Comparison of ENCODE assay signal across 1 cellular context in the genomic region with DNA sequence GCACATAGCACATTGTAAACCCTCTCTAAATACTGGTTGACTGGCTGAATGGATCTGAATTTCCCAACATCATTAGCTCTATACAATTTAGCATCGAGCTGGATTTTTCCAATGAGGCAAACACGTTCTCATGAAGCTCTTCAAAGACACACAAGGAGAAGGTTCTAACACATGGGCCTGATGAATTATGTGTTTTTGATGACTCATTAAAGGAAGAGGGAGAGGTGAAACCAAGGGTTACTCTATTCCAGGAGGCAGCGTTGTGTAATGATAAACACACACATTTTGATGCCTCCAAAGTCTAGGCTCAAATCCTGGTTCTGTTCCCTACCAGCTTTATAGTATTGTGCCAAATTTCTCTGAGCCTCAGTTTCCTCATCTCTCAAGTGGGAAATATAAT.
TF ChIP-seq lines count a peak whose summit lies in the region.

No MANE protein-coding gene starts in this region.

TF ChIP-seq in GM23338, 12 proteins besides CTCF, POLR2A, EP300 and RAD21 (continued from another document):
- TF ChIP-seq, protein P1, sequence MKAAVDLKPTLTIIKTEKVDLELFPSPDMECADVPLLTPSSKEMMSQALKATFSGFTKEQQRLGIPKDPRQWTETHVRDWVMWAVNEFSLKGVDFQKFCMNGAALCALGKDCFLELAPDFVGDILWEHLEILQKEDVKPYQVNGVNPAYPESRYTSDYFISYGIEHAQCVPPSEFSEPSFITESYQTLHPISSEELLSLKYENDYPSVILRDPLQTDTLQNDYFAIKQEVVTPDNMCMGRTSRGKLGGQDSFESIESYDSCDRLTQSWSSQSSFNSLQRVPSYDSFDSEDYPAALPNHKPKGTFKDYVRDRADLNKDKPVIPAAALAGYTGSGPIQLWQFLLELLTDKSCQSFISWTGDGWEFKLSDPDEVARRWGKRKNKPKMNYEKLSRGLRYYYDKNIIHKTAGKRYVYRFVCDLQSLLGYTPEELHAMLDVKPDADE (IDR thresholded peaks at IDR 0.05), result no peak
- TF ChIP-seq JUNB (IDR thresholded peaks at IDR 0.05; ENCODE audit: unreplicated experiment) (no peak), CREB1 (CRISPR knock-in tag; IDR thresholded peaks at IDR 0.05; ENCODE audit: low read depth) (no peak), ZNF331 (CRISPR knock-in tag; IDR thresholded peaks at IDR 0.05; ENCODE audit: low read depth) (no peak), EZH2phosphoT487 (IDR thresholded peaks at IDR 0.05; ENCODE audit: unreplicated experiment) (no peak), STAT1 (IDR thresholded peaks at IDR 0.05; ENCODE audit: unreplicated experiment) (no peak), NANOG (IDR thresholded peaks at IDR 0.05; ENCODE audit: borderline replicate concordance) (no peak), EZH2 (IDR thresholded peaks at IDR 0.05; ENCODE audit: low read depth, unreplicated experiment) (no peak)
- TF ChIP-seq, protein P2, sequence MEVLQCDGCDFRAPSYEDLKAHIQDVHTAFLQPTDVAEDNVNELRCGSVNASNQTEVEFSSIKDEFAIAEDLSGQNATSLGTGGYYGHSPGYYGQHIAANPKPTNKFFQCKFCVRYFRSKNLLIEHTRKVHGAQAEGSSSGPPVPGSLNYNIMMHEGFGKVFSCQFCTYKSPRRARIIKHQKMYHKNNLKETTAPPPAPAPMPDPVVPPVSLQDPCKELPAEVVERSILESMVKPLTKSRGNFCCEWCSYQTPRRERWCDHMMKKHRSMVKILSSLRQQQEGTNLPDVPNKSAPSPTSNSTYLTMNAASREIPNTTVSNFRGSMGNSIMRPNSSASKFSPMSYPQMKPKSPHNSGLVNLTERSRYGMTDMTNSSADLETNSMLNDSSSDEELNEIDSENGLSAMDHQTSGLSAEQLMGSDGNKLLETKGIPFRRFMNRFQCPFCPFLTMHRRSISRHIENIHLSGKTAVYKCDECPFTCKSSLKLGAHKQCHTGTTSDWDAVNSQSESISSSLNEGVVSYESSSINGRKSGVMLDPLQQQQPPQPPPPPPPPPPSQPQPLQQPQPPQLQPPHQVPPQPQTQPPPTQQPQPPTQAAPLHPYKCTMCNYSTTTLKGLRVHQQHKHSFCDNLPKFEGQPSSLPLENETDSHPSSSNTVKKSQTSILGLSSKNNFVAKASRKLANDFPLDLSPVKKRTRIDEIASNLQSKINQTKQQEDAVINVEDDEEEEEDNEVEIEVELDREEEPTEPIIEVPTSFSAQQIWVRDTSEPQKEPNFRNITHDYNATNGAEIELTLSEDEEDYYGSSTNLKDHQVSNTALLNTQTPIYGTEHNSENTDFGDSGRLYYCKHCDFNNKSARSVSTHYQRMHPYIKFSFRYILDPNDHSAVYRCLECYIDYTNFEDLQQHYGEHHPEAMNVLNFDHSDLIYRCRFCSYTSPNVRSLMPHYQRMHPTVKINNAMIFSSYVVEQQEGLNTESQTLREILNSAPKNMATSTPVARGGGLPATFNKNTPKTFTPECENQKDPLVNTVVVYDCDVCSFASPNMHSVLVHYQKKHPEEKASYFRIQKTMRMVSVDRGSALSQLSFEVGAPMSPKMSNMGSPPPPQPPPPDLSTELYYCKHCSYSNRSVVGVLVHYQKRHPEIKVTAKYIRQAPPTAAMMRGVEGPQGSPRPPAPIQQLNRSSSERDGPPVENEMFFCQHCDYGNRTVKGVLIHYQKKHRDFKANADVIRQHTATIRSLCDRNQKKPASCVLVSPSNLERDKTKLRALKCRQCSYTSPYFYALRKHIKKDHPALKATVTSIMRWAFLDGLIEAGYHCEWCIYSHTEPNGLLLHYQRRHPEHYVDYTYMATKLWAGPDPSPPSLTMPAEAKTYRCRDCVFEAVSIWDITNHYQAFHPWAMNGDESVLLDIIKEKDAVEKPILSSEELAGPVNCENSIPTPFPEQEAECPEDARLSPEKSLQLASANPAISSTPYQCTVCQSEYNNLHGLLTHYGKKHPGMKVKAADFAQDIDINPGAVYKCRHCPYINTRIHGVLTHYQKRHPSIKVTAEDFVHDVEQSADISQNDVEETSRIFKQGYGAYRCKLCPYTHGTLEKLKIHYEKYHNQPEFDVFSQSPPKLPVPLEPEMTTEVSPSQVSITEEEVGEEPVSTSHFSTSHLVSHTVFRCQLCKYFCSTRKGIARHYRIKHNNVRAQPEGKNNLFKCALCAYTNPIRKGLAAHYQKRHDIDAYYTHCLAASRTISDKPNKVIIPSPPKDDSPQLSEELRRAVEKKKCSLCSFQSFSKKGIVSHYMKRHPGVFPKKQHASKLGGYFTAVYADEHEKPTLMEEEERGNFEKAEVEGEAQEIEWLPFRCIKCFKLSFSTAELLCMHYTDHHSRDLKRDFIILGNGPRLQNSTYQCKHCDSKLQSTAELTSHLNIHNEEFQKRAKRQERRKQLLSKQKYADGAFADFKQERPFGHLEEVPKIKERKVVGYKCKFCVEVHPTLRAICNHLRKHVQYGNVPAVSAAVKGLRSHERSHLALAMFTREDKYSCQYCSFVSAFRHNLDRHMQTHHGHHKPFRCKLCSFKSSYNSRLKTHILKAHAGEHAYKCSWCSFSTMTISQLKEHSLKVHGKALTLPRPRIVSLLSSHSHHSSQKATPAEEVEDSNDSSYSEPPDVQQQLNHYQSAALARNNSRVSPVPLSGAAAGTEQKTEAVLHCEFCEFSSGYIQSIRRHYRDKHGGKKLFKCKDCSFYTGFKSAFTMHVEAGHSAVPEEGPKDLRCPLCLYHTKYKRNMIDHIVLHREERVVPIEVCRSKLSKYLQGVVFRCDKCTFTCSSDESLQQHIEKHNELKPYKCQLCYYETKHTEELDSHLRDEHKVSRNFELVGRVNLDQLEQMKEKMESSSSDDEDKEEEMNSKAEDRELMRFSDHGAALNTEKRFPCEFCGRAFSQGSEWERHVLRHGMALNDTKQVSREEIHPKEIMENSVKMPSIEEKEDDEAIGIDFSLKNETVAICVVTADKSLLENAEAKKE (CRISPR knock-in tag; IDR thresholded peaks at IDR 0.05), result no peak
TF ChIP-seq in GM23338: peak in this region for 0.
